25 cellular contexts compared by ENCODE assay signal in the genomic region with DNA sequence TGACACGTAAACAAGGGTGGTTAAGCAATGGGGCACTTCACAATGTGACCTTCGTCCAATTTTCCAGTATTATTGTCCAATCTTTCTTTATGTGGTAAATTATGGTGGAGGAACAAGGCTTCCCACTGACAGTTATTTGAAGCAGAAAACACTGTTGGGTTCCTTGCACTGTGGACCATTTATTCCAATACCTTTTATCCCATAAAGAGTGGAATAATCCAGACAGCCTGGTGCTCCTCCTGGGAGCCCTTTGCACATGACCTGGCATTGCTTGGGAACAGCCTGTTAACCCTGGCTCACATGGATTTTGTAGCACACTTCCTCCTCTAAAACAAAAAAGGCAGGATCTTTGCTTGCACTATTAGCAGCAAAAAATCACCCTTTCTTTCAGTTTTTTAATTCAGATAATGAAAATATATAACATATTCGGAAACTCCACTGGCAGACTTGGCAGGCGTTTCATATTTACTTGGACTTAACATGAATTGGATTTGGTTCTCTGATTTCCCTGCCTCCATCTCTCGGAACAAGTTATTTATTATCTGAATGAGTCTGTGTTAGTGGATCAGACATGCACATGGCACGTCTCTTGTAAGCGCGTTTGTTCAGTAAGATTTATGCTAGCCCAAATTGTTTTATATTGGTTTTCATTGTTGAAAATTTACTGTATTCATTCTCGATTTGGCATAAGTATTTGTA. TPM values are rescaled to one million over a fixed set of nuclear protein-coding genes. Genes with fewer than 3 reads are reported as not detected.
DNase-seq lines count a peak whose midpoint lies in the region; ATAC-seq, FAIRE-seq and TF ChIP-seq lines count a peak whose summit lies in the region.
"Had no signal": no experiment of that assay in that cellular context is flagged by ENCODE, and none has a peak within 500 bp of the region (broad histone marks: within the 10 kb centered on the region; RNA-seq: fewer than 3 reads in every experiment).

No MANE protein-coding gene starts in this region.

- H3K9me3 ChIP-seq in cardiac muscle cell (ENCODE audit: low read depth): no peaks in the 10 kb centered on the region
- H3K9me3 ChIP-seq in heart left ventricle: no peaks in the 10 kb centered on the region
- no peaks in the 10 kb centered on the region for H3K9me3 ChIP-seq in left lung
- H3K9me3 ChIP-seq: BLaER1 had no signal

- H3K27ac ChIP-seq in cardiac muscle cell: peak overlapping the region; percentile 34
- H3K27ac ChIP-seq in heart left ventricle: no peak overlapping the region
- H3K27ac ChIP-seq in left lung: no peak overlapping the region
- H3K27ac ChIP-seq: BLaER1, epithelial cell of prostate had no signal

- WGBS in heart left ventricle, 4 donors: 76 to 80% (median 79%) methylated on average over 9 of the region's 9 CpGs

- H3K4me3 ChIP-seq in cardiac muscle cell: no peak overlapping the region
- no peak overlapping the region for H3K4me3 ChIP-seq in heart left ventricle
- no peak overlapping the region for H3K4me3 ChIP-seq in left lung
- H3K4me3 ChIP-seq: BLaER1 had no signal

- TF ChIP-seq POLR2A in heart left ventricle (IDR thresholded peaks at IDR 0.05) (no peak), H54 (IDR thresholded peaks at IDR 0.05; ENCODE audit: low read depth, low read length) (no peak)

- no peak for FAIRE-seq in H54 (lab: Jason Lieb, UNC)
- FAIRE-seq: frontal cortex, HepG2 had no signal

- intact Hi-C loops in heart left ventricle (cut with DNase I) (no loop called here), left lung (cut with DNase I) (no loop called here)

- H3K4me1 ChIP-seq in cardiac muscle cell (ENCODE audit: low read depth) (peaks cover 2% of the 10 kb centered on the region), heart left ventricle (no peaks in the 10 kb centered on the region), left lung (no peaks in the 10 kb centered on the region)
- H3K4me1 ChIP-seq: BLaER1 had no signal

- no peak for TF ChIP-seq CTCF in cardiac muscle cell (IDR thresholded peaks at IDR 0.05; ENCODE audit: low read depth, low read length)
- TF ChIP-seq CTCF in heart left ventricle (IDR thresholded peaks at IDR 0.05): no peak
- TF ChIP-seq CTCF in left lung (IDR thresholded peaks at IDR 0.05): no peak
- no peak for TF ChIP-seq CTCF in GM10266 (IDR thresholded peaks at IDR 0.05; ENCODE audit: control insufficient read depth, insufficient read depth, low read depth, missing control alignments)

- no peak for ATAC-seq in heart left ventricle
- ATAC-seq in left lung: peak; percentile 12
- no peak for ATAC-seq in HG03442 (IDR thresholded peaks at IDR 0.05; ENCODE audit: unreplicated experiment)
- ATAC-seq in HG02885 (IDR thresholded peaks at IDR 0.05; ENCODE audit: poor library complexity, unreplicated experiment): no peak
- ATAC-seq: activated CD8-positive, alpha-beta T cell treated with anti-CD3 and anti-CD28 coated beads for 36 hours; HepG2 had no signal

- H3K36me3 ChIP-seq in cardiac muscle cell: peaks cover 19% of the 10 kb centered on the region
- no peaks in the 10 kb centered on the region for H3K36me3 ChIP-seq in heart left ventricle
- H3K36me3 ChIP-seq in left lung: no peaks in the 10 kb centered on the region
- H3K36me3 ChIP-seq: BLaER1 had no signal

- DNase-seq in cardiac muscle cell (ENCODE audit: low read depth in 1 of 2, low spot score in 1 of 2) (peak in 1 of 2 donors; percentile 38), heart left ventricle (no peak), cerebellar nuclear complex (lab: John Stamatoyannopoulos, UW) (peak; percentile 18 to 89), left lung (no peak), GM10266 (ENCODE audit: extremely low spot score) (no peak), H54 (ENCODE audit: insufficient read length, low spot score) (no peak)
- DNase-seq: activated CD4-positive, CD25-positive, alpha-beta regulatory T cell; activated CD8-positive, alpha-beta T cell treated with anti-CD3 and anti-CD28 coated beads for 36 hours; activated gamma-delta T cell treated with Interleukin-2 at 50 U/mL for 16 hours; activated T-cell treated with anti-CD3 and anti-CD28 coated beads for 4 hours; GOT3; islet precursor cell; NCI-H1048; NCI-H2081; NCI-H510A treated with DMSO at 0.1 percent for 48 hours; occipital lobe; stimulated activated CD4-positive, alpha-beta T cell treated with anti-CD3 and anti-CD28 coated beads, Interleukin-12 subunit alpha, Interleukin-12 subunit beta, amount 100 ng/mL, for 4 hours; stimulated activated CD4-positive, alpha-beta T cell treated with anti-CD3 and anti-CD28 coated beads, Interleukin-4, amount 100 ng/mL, for 4 hours; T-helper 9 cell had no signal

- H3K27me3 ChIP-seq in cardiac muscle cell (no peaks in the 10 kb centered on the region), heart left ventricle (no peaks in the 10 kb centered on the region), left lung (no peaks in the 10 kb centered on the region)
- H3K27me3 ChIP-seq: BLaER1 had no signal

RNA-seq across cellular contexts. Expression of a gene that starts 59.2 kb away (rescaled TPM):
- total RNA-seq in cardiac muscle cell (55.1 and 138 TPM in 2 replicates), heart left ventricle (1 to 10 TPM in 5 of 9 donors, under 1 TPM in 4; 0.05 to 4.2 (median 1.4) TPM), left lung (1 to 10 TPM; 7.4 to 7.7 TPM)
- polyA plus RNA-seq in cardiac muscle cell (53.6 and 95.3 TPM in 2 replicates), heart left ventricle (under 1 TPM; 0.34 to 0.50 TPM)
- total RNA-seq: activated CD8-positive, alpha-beta T cell treated with anti-CD3 and anti-CD28 coated beads for 36 hours; HepG2 had no signal
- polyA plus RNA-seq: HepG2 had no signal

Comparison
In these comparisons a context has a peak if more than half of its experiments do, and no peak if none do; other contexts are left out.
1. DNase-seq: peak in cerebellar nuclear complex (2 of 2); none in heart left ventricle (0 of 5), left lung (0 of 2), GM10266 (single experiment) and H54 (single experiment).